ENCODE assay signal across 38 cellular contexts in genomic region chr9:137009938-137010732, GRCh38. TPM values are rescaled to one million over a fixed set of nuclear protein-coding genes. Genes with fewer than 3 reads are reported as not detected.
"Had no signal": no experiment of that assay in that cellular context is flagged by ENCODE, and none has a peak within 500 bp of the region (broad histone marks: within the 10 kb centered on the region; RNA-seq: fewer than 3 reads in every experiment).

No MANE protein-coding gene starts in this region.

- H3K27ac ChIP-seq: brain microvascular endothelial cell, PC-9, RWPE1, VCaP had no signal

- ATAC-seq: activated naive CD4-positive, alpha-beta T cell treated with anti-CD3 and anti-CD28 coated beads, Interleukin-2, amount 50 U/mL, for 72 hours; activated T-cell treated with anti-CD3 and anti-CD28 coated beads, Interleukin-2, amount 50 U/mL, for 4 hours; Right ventricle myocardium inferior had no signal

- FAIRE-seq: colon, RCC 7860 had no signal

- H3K4me3 Mint-ChIP-seq: activated B cell treated with CpG ODN at 0.5 μM for 24 hours; activated CD4-positive, alpha-beta memory T cell treated with anti-CD3 and anti-CD28 coated beads for 36 hours; activated naive CD4-positive, alpha-beta T cell treated with anti-CD3 and anti-CD28 coated beads for 36 hours; activated T-cell treated with anti-CD3 and anti-CD28 coated beads, Interleukin-2, amount 50 U/mL, for 4 hours; activated T-helper 1 cell treated with anti-CD3 and anti-CD28 coated beads, Interleukin-12 subunit alpha, Interleukin-12 subunit beta, Interleukin-2, Interleukin-4 antibody, amounts not matched to agents 30 ng/mL and 10 ng/mL and 1 ng/mL, durations not matched to agents 14 hours and 24 hours and 36 hours had no signal

- H3K27ac Mint-ChIP-seq: activated B cell treated with CpG ODN at 0.5 μM for 24 hours; activated CD4-positive, alpha-beta memory T cell treated with anti-CD3 and anti-CD28 coated beads for 36 hours; activated naive CD4-positive, alpha-beta T cell treated with anti-CD3 and anti-CD28 coated beads for 36 hours; activated naive CD4-positive, alpha-beta T cell treated with anti-CD3 and anti-CD28 coated beads, Interleukin-2, amount 50 U/mL, for 72 hours; activated T-helper 1 cell treated with anti-CD3 and anti-CD28 coated beads, Interleukin-12 subunit alpha, Interleukin-12 subunit beta, Interleukin-2, Interleukin-4 antibody, amounts not matched to agents 30 ng/mL and 10 ng/mL and 1 ng/mL, durations not matched to agents 14 hours and 24 hours and 36 hours had no signal

- H3K27me3 Mint-ChIP-seq: activated B cell treated with CpG ODN at 0.5 μM for 24 hours; activated CD4-positive, alpha-beta memory T cell treated with anti-CD3 and anti-CD28 coated beads for 36 hours had no signal

- H3K9me3 Mint-ChIP-seq: activated B cell treated with CpG ODN at 0.5 μM for 24 hours; activated CD4-positive, alpha-beta memory T cell treated with anti-CD3 and anti-CD28 coated beads for 36 hours; activated naive CD4-positive, alpha-beta T cell treated with anti-CD3 and anti-CD28 coated beads for 36 hours; activated naive CD4-positive, alpha-beta T cell treated with anti-CD3 and anti-CD28 coated beads, Interleukin-2, amount 50 U/mL, for 72 hours; activated T-cell treated with anti-CD3 and anti-CD28 coated beads, Interleukin-2, amount 50 U/mL, for 4 hours; activated T-helper 1 cell treated with anti-CD3 and anti-CD28 coated beads, Interleukin-12 subunit alpha, Interleukin-12 subunit beta, Interleukin-2, Interleukin-4 antibody, amounts not matched to agents 30 ng/mL and 10 ng/mL and 1 ng/mL, durations not matched to agents 14 hours and 24 hours and 36 hours had no signal

- H3K36me3 Mint-ChIP-seq: activated CD4-positive, alpha-beta memory T cell treated with anti-CD3 and anti-CD28 coated beads for 36 hours; activated naive CD4-positive, alpha-beta T cell treated with anti-CD3 and anti-CD28 coated beads, Interleukin-2, amount 50 U/mL, for 72 hours had no signal

- H3K27me3 ChIP-seq: brain microvascular endothelial cell had no signal

- H3K4me1 Mint-ChIP-seq: activated B cell treated with CpG ODN at 0.5 μM for 24 hours had no signal

- H3K4me2 ChIP-seq: PC-9 had no signal

- H3K4me3 ChIP-seq: PC-9 had no signal

- H2AFZ ChIP-seq: PC-9 had no signal

- DNase-seq: activated B cell treated with CpG ODN at 0.5 μM for 24 hours; activated CD4-positive, alpha-beta memory T cell treated with anti-CD3 and anti-CD28 coated beads for 36 hours; activated CD4-positive, alpha-beta T cell treated with anti-CD3 and anti-CD28 coated beads for 4 hours; activated CD4-positive, alpha-beta T cell treated with anti-CD3 and anti-CD28 coated beads, Interleukin-2, amount 50 U/mL, for 1 hour; activated CD4-positive, CD25-positive, alpha-beta regulatory T cell treated with anti-CD3 and anti-CD28 coated beads, Interleukin-2, amount 50 U/mL, for 72 hours; activated CD8-positive, alpha-beta memory T cell treated with anti-CD3 and anti-CD28 coated beads, Interleukin-2, amount 50 U/mL, for 4 hours; activated gamma-delta T cell treated with Interleukin-2 at 50 U/mL for 16 hours; activated naive CD4-positive, alpha-beta T cell treated with anti-CD3 and anti-CD28 coated beads for 36 hours; activated T-cell treated with anti-CD3 and anti-CD28 coated beads for 4 hours; activated T-cell treated with anti-CD3 and anti-CD28 coated beads, Interleukin-2, amount 50 U/mL, for 4 hours; aorta; brain microvascular endothelial cell; central memory CD4-positive, alpha-beta T cell; NCI-H1092 treated with DMSO at 0.1 percent for 48 hours; NCI-H1436 treated with DMSO at 0.1 percent for 48 hours; NCI-H187; NCI-H2081 treated with DMSO at 0.1 percent for 48 hours; NCI-H2171 treated with DMSO at 0.1 percent for 48 hours; NCI-H2227 treated with DMSO at 0.1 percent for 48 hours; NCI-H446; NCI-H524 treated with DMSO at 0.1 percent for 48 hours; NK-92 treated with Interleukin-12 subunit alpha and Interleukin-12 subunit beta, amount 100 ng/mL, for 24 hours; PC-9; SIG-M5; SW 1271; T-helper 1 cell; T-helper 2 cell; T-helper 9 cell had no signal

RNA-seq across cellular contexts. Expression of gene CLIC3, which starts 13.8 kb away (rescaled TPM):
- total RNA-seq: activated B cell treated with CpG ODN at 0.5 μM for 24 hours; activated naive CD4-positive, alpha-beta T cell treated with anti-CD3 and anti-CD28 coated beads for 36 hours; activated naive CD4-positive, alpha-beta T cell treated with anti-CD3 and anti-CD28 coated beads, Interleukin-2, amount 50 U/mL, for 72 hours; activated T-helper 1 cell treated with anti-CD3 and anti-CD28 coated beads, Interleukin-12 subunit alpha, Interleukin-12 subunit beta, Interleukin-2, Interleukin-4 antibody, amounts not matched to agents 30 ng/mL and 10 ng/mL and 1 ng/mL, durations not matched to agents 14 hours and 24 hours and 36 hours; cerebellum; SK-MEL-5 had no signal

RNA-seq across cellular contexts. Expression of gene FUT7, which starts 21.8 kb away (rescaled TPM):
- total RNA-seq: activated naive CD4-positive, alpha-beta T cell treated with anti-CD3 and anti-CD28 coated beads for 36 hours; M059J; PC-9; SK-MEL-5 had no signal
- polyA plus RNA-seq: aorta had no signal

RNA-seq across cellular contexts. Expression of gene LCNL1, which starts 27.3 kb away (rescaled TPM):
- total RNA-seq: activated B cell treated with CpG ODN at 0.5 μM for 24 hours; activated CD4-positive, alpha-beta memory T cell treated with anti-CD3 and anti-CD28 coated beads for 36 hours; activated naive CD4-positive, alpha-beta T cell treated with anti-CD3 and anti-CD28 coated beads for 36 hours; activated naive CD4-positive, alpha-beta T cell treated with anti-CD3 and anti-CD28 coated beads, Interleukin-2, amount 50 U/mL, for 72 hours; activated T-cell treated with anti-CD3 and anti-CD28 coated beads, Interleukin-2, amount 50 U/mL, for 4 hours; activated T-helper 1 cell treated with anti-CD3 and anti-CD28 coated beads, Interleukin-12 subunit alpha, Interleukin-12 subunit beta, Interleukin-2, Interleukin-4 antibody, amounts not matched to agents 30 ng/mL and 10 ng/mL and 1 ng/mL, durations not matched to agents 14 hours and 24 hours and 36 hours; M059J; SK-MEL-5 had no signal
